8 cellular contexts compared by ENCODE assay signal in the genomic region with DNA sequence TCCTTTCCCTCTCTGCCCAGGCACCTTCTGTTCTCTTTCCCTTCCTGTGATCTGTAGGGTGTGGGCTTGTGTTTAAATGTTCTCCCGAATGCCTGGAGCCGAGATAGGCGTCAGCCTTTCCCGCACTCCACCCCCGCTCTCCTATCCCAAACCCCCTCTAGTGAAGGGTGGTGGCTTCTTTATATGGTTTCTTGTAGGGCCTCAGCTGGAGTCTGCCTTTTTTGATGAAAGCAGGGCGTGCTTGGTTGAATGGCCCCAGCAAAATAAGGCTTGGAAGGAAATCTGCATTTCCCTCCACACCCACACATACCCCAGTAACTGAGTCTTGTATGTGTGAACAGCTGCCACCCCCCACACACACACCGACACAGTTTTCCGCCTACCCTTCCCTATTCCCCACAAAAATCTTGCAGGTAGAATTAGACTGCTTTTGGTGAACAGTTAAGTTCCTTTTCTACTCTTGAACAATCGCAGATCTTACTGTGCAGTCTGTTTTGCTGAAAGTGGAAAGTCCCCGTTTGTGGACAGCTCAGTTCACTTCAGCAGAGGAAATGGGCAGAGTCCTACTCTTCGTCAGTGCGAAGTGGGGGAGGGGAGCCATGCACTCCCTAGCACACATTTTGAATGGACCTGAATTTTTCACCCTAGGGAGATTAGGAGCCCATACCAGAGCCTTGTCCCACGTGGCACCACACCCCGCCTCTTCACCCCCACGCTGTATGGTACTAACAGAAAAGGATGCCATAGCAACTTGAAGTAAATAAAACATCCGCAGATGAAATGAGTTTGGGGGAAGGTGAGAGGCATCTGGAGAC. TPM values are rescaled to one million over a fixed set of nuclear protein-coding genes. Genes with fewer than 3 reads are reported as not detected.
DNase-seq lines count a peak whose midpoint lies in the region; ATAC-seq and TF ChIP-seq lines count a peak whose summit lies in the region.

No MANE protein-coding gene starts in this region.

- ATAC-seq in GM21786 (IDR thresholded peaks at IDR 0.05; ENCODE audit: unreplicated experiment) = peak; percentile 26

- H3K4me1 Mint-ChIP-seq in activated CD4-positive, alpha-beta T cell treated with anti-CD3 and anti-CD28 coated beads, Interleukin-2, amount 10 ng/mL, durations not matched to agents 7 days and 5 days = peaks cover 54% of the 10 kb centered on the region

- no peaks in the 10 kb centered on the region for H3K27me3 ChIP-seq in dorsolateral prefrontal cortex

- peak overlapping the region; percentile 53 to 99 (median 75) for H3K4me3 ChIP-seq in dorsolateral prefrontal cortex

- no peaks in the 10 kb centered on the region for H3K27me3 Mint-ChIP-seq in activated CD4-positive, alpha-beta T cell treated with anti-CD3 and anti-CD28 coated beads, Interleukin-2, amount 10 ng/mL, durations not matched to agents 7 days and 5 days

- DNase-seq in NCI-H226 (peak; percentile 91), dorsolateral prefrontal cortex (peak in 3 of 10 donors; percentile 45 to 59 (median 58)), medulla oblongata (ENCODE audit: extremely low spot score) (peak; percentile 67), NCI-H1694 (lab: John Stamatoyannopoulos, UW) (no peak)
- peak; percentile 84 for DNase-seq in activated CD4-positive, alpha-beta T cell treated with anti-CD3 and anti-CD28 coated beads, Interleukin-2, amount 10 ng/mL, durations not matched to agents 7 days and 5 days
- peak; percentile 67 for DNase-seq in stimulated activated CD8-positive, alpha-beta memory T cell treated with anti-CD3 and anti-CD28 coated beads, Interleukin-12 subunit alpha, Interleukin-12 subunit beta, amount 100 ng/mL, for 24 hours (ENCODE audit: extremely low read depth)

- POLR2A ChIA-PET in activated CD4-positive, alpha-beta T cell treated with anti-CD3 and anti-CD28 coated beads, Interleukin-2, amount 10 ng/mL, durations not matched to agents 7 days and 5 days (lab: Charles Lee) = interaction anchor here (0.6 to 1.4 kb wide), 2 partner anchors 17 to 21 kb away, joined by 4 to 7 read pairs; no protein-coding TSS in a partner anchor

- intact Hi-C loops in dorsolateral prefrontal cortex (cut with DNase I) = loop anchor here (1.0 to 5.0 kb wide), 4 partner anchors 24 to 123 kb away; partner anchors contain the start of gene KDM2A (in 2 of the 2)

- TF ChIP-seq CTCF in C4-2B (conservative IDR thresholded peaks at IDR 0.05) = no peak
- TF ChIP-seq CTCF in dorsolateral prefrontal cortex (IDR thresholded peaks at IDR 0.05 in 54 of 56, conservative IDR thresholded peaks at IDR 0.05 in 2 of 56; ENCODE audit: low read depth in 1 of 56, partially characterized antibody in 56 of 56) = no peak

- peak overlapping the region; percentile 99 for H3K4me3 Mint-ChIP-seq in activated CD4-positive, alpha-beta T cell treated with anti-CD3 and anti-CD28 coated beads, Interleukin-2, amount 10 ng/mL, durations not matched to agents 7 days and 5 days

- H3K9me3 Mint-ChIP-seq in activated CD4-positive, alpha-beta T cell treated with anti-CD3 and anti-CD28 coated beads, Interleukin-2, amount 10 ng/mL, durations not matched to agents 7 days and 5 days = no peaks in the 10 kb centered on the region

- peak overlapping the region; percentile 94 for H3K27ac ChIP-seq in C4-2B
- H3K27ac ChIP-seq in dorsolateral prefrontal cortex = peak overlapping the region; percentile 23 to 99 (median 91)

- H3K27ac Mint-ChIP-seq in activated CD4-positive, alpha-beta T cell treated with anti-CD3 and anti-CD28 coated beads, Interleukin-2, amount 10 ng/mL, durations not matched to agents 7 days and 5 days = peak overlapping the region; percentile 99

- CTCF ChIA-PET in activated CD4-positive, alpha-beta T cell treated with anti-CD3 and anti-CD28 coated beads, Interleukin-2, amount 10 ng/mL, durations not matched to agents 7 days and 5 days (lab: Charles Lee) = interaction anchor here (0.6 to 1.8 kb wide), 5 partner anchors 47 to 309 kb away, joined by 3 to 6 read pairs (median 3); no protein-coding TSS in a partner anchor

- H3K36me3 Mint-ChIP-seq in activated CD4-positive, alpha-beta T cell treated with anti-CD3 and anti-CD28 coated beads, Interleukin-2, amount 10 ng/mL, durations not matched to agents 7 days and 5 days (ENCODE audit: low read depth) = peaks cover 50% of the 10 kb centered on the region

RNA-seq across cellular contexts. Expression of gene GRK2, which starts 25.5 kb away (rescaled TPM):
- 100 to 1,000 TPM; 306 to 324 TPM for total RNA-seq in activated CD4-positive, alpha-beta T cell treated with anti-CD3 and anti-CD28 coated beads, Interleukin-2, amount 10 ng/mL, durations not matched to agents 7 days and 5 days
- total RNA-seq in dorsolateral prefrontal cortex = 100 to 1,000 TPM in 93 of 120 experiments, 10 to 100 TPM in 27; 63.9 to 144 (median 111) TPM

RNA-seq across cellular contexts. Expression of gene ANKRD13D, which starts 48.3 kb away (rescaled TPM):
- total RNA-seq in activated CD4-positive, alpha-beta T cell treated with anti-CD3 and anti-CD28 coated beads, Interleukin-2, amount 10 ng/mL, durations not matched to agents 7 days and 5 days = 100 to 1,000 TPM; 135 to 194 TPM
- 100 to 1,000 TPM in 5 of 120 experiments, 10 to 100 TPM in 115; 54.5 to 110 (median 77.3) TPM for total RNA-seq in dorsolateral prefrontal cortex
